In genomic region chr2:30422437-30422805, GRCh38 we compare ENCODE assay signal across 8 cellular contexts. TPM values are rescaled to one million over a fixed set of nuclear protein-coding genes. Genes with fewer than 3 reads are reported as not detected.
DNase-seq lines count a peak whose midpoint lies in the region; ATAC-seq and TF ChIP-seq lines count a peak whose summit lies in the region.

No MANE protein-coding gene starts in this region.

- no peaks in the 10 kb centered on the region for H3K9me3 Mint-ChIP-seq in MCF 10A (ENCODE audit: unreplicated experiment)

- no peaks in the 10 kb centered on the region for H3K9me3 ChIP-seq in breast epithelium
- no peaks in the 10 kb centered on the region for H3K9me3 ChIP-seq in OCI-LY3 (ENCODE audit: insufficient read depth, low read length)
- no peaks in the 10 kb centered on the region for H3K9me3 ChIP-seq in left lung

- CTCF ChIA-PET in MCF 10A (lab: Yijun Ruan, JAX): interaction anchor here (0.6 to 1.6 kb wide), 3 partner anchors 10 to 213 kb away, joined by 3 to 4 read pairs (median 3); no protein-coding TSS in a partner anchor

- peak overlapping the region; percentile 31; the same call in 1 of the 2 replicates for H3K4me2 ChIP-seq in OCI-LY3 (ENCODE audit: low read length)

- H3K27me3 Mint-ChIP-seq in MCF 10A (ENCODE audit: insufficient read depth, unreplicated experiment): no peaks in the 10 kb centered on the region

- H4K20me1 ChIP-seq in OCI-LY3 (ENCODE audit: insufficient read depth, low read length): 0 out of 2 replicates have a peak, but pooled peaks cover 5% of the 10 kb centered on the region

- no peak overlapping the region for H3K27ac Mint-ChIP-seq in MCF 10A (ENCODE audit: low read depth, unreplicated experiment)

- DNase-seq in MCF 10A (ENCODE audit: unreplicated experiment) (peak; percentile 32), breast epithelium (ENCODE audit: low spot score in 2 of 2) (no peak), left lung (no peak), HPDE6-E6E7 (ENCODE audit: extremely low spot score) (no peak), HuH-7 (ENCODE audit: low spot score) (no peak)
- peak; percentile 26 to 52 (median 38) for DNase-seq in activated naive CD4-positive, alpha-beta T cell (lab: John Stamatoyannopoulos, UW)
- peak; percentile 76 to 80 for DNase-seq in stimulated activated CD8-positive, alpha-beta memory T cell treated with anti-CD3 and anti-CD28 coated beads, Interleukin-4, amount 100 ng/mL, for 4 hours (ENCODE audit: low read depth in 2 of 2, low spot score in 1 of 2)

- no peaks in the 10 kb centered on the region for H3K36me3 ChIP-seq in breast epithelium
- no peaks in the 10 kb centered on the region for H3K36me3 ChIP-seq in OCI-LY3 (replicated peaks; ENCODE audit: low read depth, low read length)
- no peaks in the 10 kb centered on the region for H3K36me3 ChIP-seq in left lung

- H3K4me3 Mint-ChIP-seq in MCF 10A (ENCODE audit: unreplicated experiment): no peak overlapping the region

- peak overlapping the region in 1 of 2 donors; percentile 56 for H3K27ac ChIP-seq in breast epithelium
- no peak overlapping the region for H3K27ac ChIP-seq in OCI-LY3 (ENCODE audit: low read length)
- peak overlapping the region; percentile 1 to 75 for H3K27ac ChIP-seq in left lung

- no peak overlapping the region for H3K9ac ChIP-seq in OCI-LY3 (ENCODE audit: low read length)

- H3K27me3 ChIP-seq in breast epithelium (no peaks in the 10 kb centered on the region), OCI-LY3 (ENCODE audit: low read depth, low read length) (peaks cover 53% of the 10 kb centered on the region), left lung (no peaks in the 10 kb centered on the region)

- no peak for TF ChIP-seq CTCF in MCF 10A (IDR thresholded peaks at IDR 0.05; ENCODE audit: unreplicated experiment)
- TF ChIP-seq CTCF in breast epithelium (IDR thresholded peaks at IDR 0.05): no peak
- no peak for TF ChIP-seq CTCF in OCI-LY3 (IDR thresholded peaks at IDR 0.05; ENCODE audit: low read depth, low read length)
- no peak for TF ChIP-seq CTCF in left lung (IDR thresholded peaks at IDR 0.05)

- TF ChIP-seq POLR2A in breast epithelium (IDR thresholded peaks at IDR 0.05): no peak

- peak; percentile 83 for ATAC-seq in left lung

- POLR2A ChIA-PET in MCF 10A (lab: Yijun Ruan, JAX): interaction anchor here (0.8 to 1.6 kb wide), 3 partner anchors 10 to 25 kb away, joined by 3 to 5 read pairs (median 4); partner anchors contain the start of gene LCLAT1

- no peaks in the 10 kb centered on the region for H3K36me3 Mint-ChIP-seq in MCF 10A (ENCODE audit: insufficient read depth, unreplicated experiment)

- H3K79me2 ChIP-seq in OCI-LY3 (ENCODE audit: low read length): no peaks in the 10 kb centered on the region

- no peak overlapping the region for H2AFZ ChIP-seq in OCI-LY3 (ENCODE audit: low read depth, low read length)

- intact Hi-C loops in MCF 10A (cut with micrococcal nuclease): no loop called here
- intact Hi-C loops in breast epithelium (cut with DNase I; ENCODE audit: low total_unique reads): no loop called here
- intact Hi-C loops in left lung (cut with DNase I): no loop called here

- peaks cover 12% of the 10 kb centered on the region for H3K4me1 Mint-ChIP-seq in MCF 10A (ENCODE audit: insufficient read depth, unreplicated experiment)

- H3K4me1 ChIP-seq in breast epithelium: peaks cover 0 to 6% of the 10 kb centered on the region in 2 donors
- peaks cover 25% of the 10 kb centered on the region for H3K4me1 ChIP-seq in OCI-LY3 (ENCODE audit: low read length)
- H3K4me1 ChIP-seq in left lung: peaks cover 0 to 4% of the 10 kb centered on the region in 2 donors

- no peak overlapping the region for H3K4me3 ChIP-seq in breast epithelium
- peak overlapping the region; percentile 5; the same call in 1 of the 2 replicates for H3K4me3 ChIP-seq in OCI-LY3 (ENCODE audit: low read length)
- no peak overlapping the region for H3K4me3 ChIP-seq in left lung

- no TSS peak for BruUV-seq in MCF 10A (replicated peaks; lab: Mats Ljungman, UMichigan)

RNA-seq across cellular contexts. Expression of gene LCLAT1, which starts 24.6 kb away (rescaled TPM):
- total RNA-seq in MCF 10A (2022) (27.5 and 29.0 TPM in 2 replicates), breast epithelium (10 to 100 TPM in 2 of 3 donors, 1 to 10 TPM in 1; 8.0 to 20.6 (median 19.7) TPM), left lung (10 to 100 TPM; 16.1 to 24.9 TPM)

Comparison
In these comparisons a context has a peak if more than half of its experiments do, and no peak if none do; other contexts are left out.
1. DNase-seq: peak in MCF 10A (single experiment), activated naive CD4-positive, alpha-beta T cell (4 of 4) and stimulated activated CD8-positive, alpha-beta memory T cell treated with anti-CD3 and anti-CD28 coated beads, Interleukin-4, amount 100 ng/mL, for 4 hours (2 of 2); none in breast epithelium (0 of 2), left lung (0 of 2), HPDE6-E6E7 (single experiment) and HuH-7 (single experiment).